Comparison of ENCODE assay signal across 13 cellular contexts in genomic region chr6:90712165-90712564, GRCh38.
"Had no signal": no experiment of that assay in that cellular context is flagged by ENCODE, and none has a peak within 500 bp of the region (broad histone marks: within the 10 kb centered on the region; RNA-seq: fewer than 3 reads in every experiment).

No MANE protein-coding gene starts in this region.

- H3K9me3 ChIP-seq: prostate gland had no signal

- H3K27ac ChIP-seq: prostate gland had no signal

- ATAC-seq: activated CD4-positive, CD25-positive, alpha-beta regulatory T cell treated with anti-CD3 and anti-CD28 coated beads, Interleukin-2, amount 50 U/mL, for 24 hours; effector memory CD8-positive, alpha-beta T cell; left lobe of liver; right cardiac atrium; stimulated activated naive CD8-positive, alpha-beta T cell treated with anti-CD3 and anti-CD28 coated beads, Interleukin-15, Interleukin-2, amounts not matched to agents 100 U/mL and 50 U/mL, for 24 hours had no signal

- H3K4me3 ChIP-seq: prostate gland had no signal

- DNase-seq: activated CD4-positive, alpha-beta T cell treated with anti-CD3 and anti-CD28 coated beads, Interleukin-2, amount 50 U/mL, for 1 hour; activated CD8-positive, alpha-beta memory T cell treated with anti-CD3 and anti-CD28 coated beads for 24 hours; activated naive CD4-positive, alpha-beta T cell; activated naive CD8-positive, alpha-beta T cell treated with anti-CD3 and anti-CD28 coated beads, Interleukin-2, amount 10 ng/mL, durations not matched to agents 7 days and 5 days; anterior cingulate cortex; effector memory CD8-positive, alpha-beta T cell; mesendoderm; right cardiac atrium; stimulated activated naive CD8-positive, alpha-beta T cell treated with anti-CD3 and anti-CD28 coated beads, Interleukin-15, Interleukin-2, amounts not matched to agents 100 U/mL and 50 U/mL, for 24 hours; T-helper 9 cell had no signal

- H3K36me3 ChIP-seq: prostate gland had no signal

- H3K4me1 ChIP-seq: prostate gland had no signal
